22 cellular contexts compared by ENCODE assay signal in the genomic region with DNA sequence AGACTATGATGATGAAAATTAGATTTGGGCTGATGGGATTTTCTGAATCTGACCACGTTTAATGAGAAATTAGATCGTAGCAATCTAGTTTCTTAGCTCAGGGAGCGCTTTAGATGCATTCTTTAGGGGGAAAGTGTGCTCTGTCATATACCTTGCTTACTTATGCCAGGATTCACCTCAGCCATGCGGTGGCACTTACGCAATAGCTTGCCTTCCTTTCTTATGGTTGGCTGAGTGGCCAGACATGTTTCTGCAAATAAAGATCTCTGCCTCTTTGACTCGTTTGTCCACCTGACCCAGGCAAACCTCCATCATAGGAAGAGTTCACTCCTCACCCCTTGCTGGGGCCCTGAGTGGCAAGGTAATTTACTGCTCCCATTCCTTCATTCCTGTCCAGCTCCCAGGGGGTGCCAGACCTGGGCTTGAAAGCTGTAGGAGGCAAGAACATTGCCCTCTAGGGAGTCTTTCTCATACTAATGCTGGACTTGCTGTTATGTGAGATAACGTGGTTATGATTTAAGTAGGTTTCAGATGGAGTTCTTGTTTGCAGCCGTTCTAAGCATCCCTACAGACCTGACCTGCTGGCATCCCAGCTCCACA. TPM values are rescaled to one million over a fixed set of nuclear protein-coding genes. Genes with fewer than 3 reads are reported as not detected.
DNase-seq lines count a peak whose midpoint lies in the region; ATAC-seq and TF ChIP-seq lines count a peak whose summit lies in the region.
"Had no signal": no experiment of that assay in that cellular context is flagged by ENCODE, and none has a peak within 500 bp of the region (broad histone marks: within the 10 kb centered on the region; RNA-seq: fewer than 3 reads in every experiment).

No MANE protein-coding gene starts in this region.

- peak overlapping the region; percentile 19 for H4K91ac ChIP-seq in mesenchymal stem cell (ENCODE audit: low read length)

- H3K4me1 Mint-ChIP-seq in activated CD4-positive, alpha-beta memory T cell treated with anti-CD3 and anti-CD28 coated beads for 36 hours (ENCODE audit: low read depth), result peaks cover 53% of the 10 kb centered on the region
- H3K4me1 Mint-ChIP-seq in activated CD4-positive, alpha-beta memory T cell treated with anti-CD3 and anti-CD28 coated beads, Interleukin-2, amount 10 ng/mL, durations not matched to agents 7 days and 5 days, result peaks cover 30% of the 10 kb centered on the region
- H3K4me1 Mint-ChIP-seq in WTC11, result no peaks in the 10 kb centered on the region

- H3K14ac ChIP-seq in mesenchymal stem cell (ENCODE audit: low read length in 2 of 2), result no peak overlapping the region

- H3K36me3 ChIP-seq in mesenchymal stem cell (ENCODE audit: control insufficient read depth in 1 of 2, insufficient read depth in 2 of 2, low read depth in 1 of 2, low read length in 2 of 2), result no peaks in the 10 kb centered on the region
- H3K36me3 ChIP-seq: BLaER1 treated with 17β-estradiol and CSF1 and Interleukin-3, amounts not matched to agents 10 nM and 100 nM had no signal

- no peak overlapping the region for H2BK12ac ChIP-seq in mesenchymal stem cell (ENCODE audit: low read length in 2 of 2)

- H2AFZ ChIP-seq in mesenchymal stem cell (ENCODE audit: low read depth, low read length), result no peak overlapping the region

- intact Hi-C loops in activated CD4-positive, alpha-beta memory T cell treated with anti-CD3 and anti-CD28 coated beads for 36 hours (cut with micrococcal nuclease), result no loop called here

- CTCF ChIA-PET in activated CD4-positive, alpha-beta memory T cell treated with anti-CD3 and anti-CD28 coated beads for 36 hours (lab: Charles Lee), result interaction anchor here (1.7 to 1.9 kb wide), 2 partner anchors 12 to 74 kb away, joined by 4 to 8 read pairs; no protein-coding TSS in a partner anchor
- CTCF ChIA-PET in activated CD4-positive, alpha-beta memory T cell treated with anti-CD3 and anti-CD28 coated beads, Interleukin-2, amount 10 ng/mL, durations not matched to agents 7 days and 5 days (lab: Charles Lee), result no interaction called here
- CTCF ChIA-PET in WTC11 (lab: Charles Lee), result interaction anchor here (0.5 kb wide), 1 partner anchor 94 kb away, joined by 4 read pairs; no protein-coding TSS in a partner anchor

- H3K27me3 ChIP-seq in mesenchymal stem cell (ENCODE audit: control insufficient read depth in 1 of 2, insufficient read depth in 1 of 2, low read length in 2 of 2) (peaks cover 0 to 21% of the 10 kb centered on the region in 2 experiments), foreskin keratinocyte (peaks cover 19% of the 10 kb centered on the region)
- H3K27me3 ChIP-seq: BLaER1 treated with 17β-estradiol and CSF1 and Interleukin-3, amounts not matched to agents 10 nM and 100 nM had no signal

- POLR2A ChIA-PET in activated CD4-positive, alpha-beta memory T cell treated with anti-CD3 and anti-CD28 coated beads for 36 hours (lab: Charles Lee), result no interaction called here
- POLR2A ChIA-PET in activated CD4-positive, alpha-beta memory T cell treated with anti-CD3 and anti-CD28 coated beads, Interleukin-2, amount 10 ng/mL, durations not matched to agents 7 days and 5 days (lab: Charles Lee), result interaction anchor here (1.0 kb wide), 1 partner anchor 350 kb away, joined by 3 read pairs; no protein-coding TSS in a partner anchor
- POLR2A ChIA-PET in WTC11 (lab: Charles Lee), result no interaction called here

- H3K18ac ChIP-seq in mesenchymal stem cell (ENCODE audit: low read depth in 1 of 2, low read length in 2 of 2), result no peak overlapping the region

- no peak for TF ChIP-seq CTCF in WTC11 (IDR thresholded peaks at IDR 0.05)
- no peak for TF ChIP-seq CTCF in foreskin keratinocyte (conservative IDR thresholded peaks at IDR 0.05)

- no peak overlapping the region for H2BK15ac ChIP-seq in mesenchymal stem cell (ENCODE audit: low read depth, poor library complexity, severe bottlenecking)

- H4K8ac ChIP-seq in mesenchymal stem cell (ENCODE audit: low read length), result no peak overlapping the region

- DNase-seq in activated CD4-positive, alpha-beta memory T cell treated with anti-CD3 and anti-CD28 coated beads for 36 hours, result no peak
- DNase-seq in activated CD4-positive, alpha-beta memory T cell treated with anti-CD3 and anti-CD28 coated beads, Interleukin-2, amount 10 ng/mL, durations not matched to agents 7 days and 5 days, result no peak
- DNase-seq in WTC11 (ENCODE audit: low spot score) (no peak), mesenchymal stem cell (no peak), foreskin keratinocyte (no peak), NCI-H1436 (lab: John Stamatoyannopoulos, UW) (no peak)
- DNase-seq: DMS 273 treated with DMSO at 0.1 percent for 48 hours, GDM1, GOT3, MM.1S, NCI-H1105, NCI-H187, NCI-H345, NCI-H69, Right ventricle myocardium superior had no signal

- no peak overlapping the region for H3K4me3 ChIP-seq in mesenchymal stem cell (ENCODE audit: insufficient read depth in 1 of 2, low read depth in 1 of 2, low read length in 2 of 2)
- H3K4me3 ChIP-seq: A549; BLaER1 treated with 17β-estradiol and CSF1 and Interleukin-3, amounts not matched to agents 10 nM and 100 nM; GM12878; SK-N-MC had no signal

- H3K9me3 Mint-ChIP-seq in activated CD4-positive, alpha-beta memory T cell treated with anti-CD3 and anti-CD28 coated beads for 36 hours, result no peaks in the 10 kb centered on the region
- H3K9me3 Mint-ChIP-seq in activated CD4-positive, alpha-beta memory T cell treated with anti-CD3 and anti-CD28 coated beads, Interleukin-2, amount 10 ng/mL, durations not matched to agents 7 days and 5 days, result no peaks in the 10 kb centered on the region
- H3K9me3 Mint-ChIP-seq in WTC11, result peaks cover 8% of the 10 kb centered on the region

- no peak overlapping the region for H2BK5ac ChIP-seq in mesenchymal stem cell (ENCODE audit: low read depth, low read length, poor library complexity, severe bottlenecking)

- H3K4ac ChIP-seq in mesenchymal stem cell (ENCODE audit: low read depth in 1 of 2, low read length in 2 of 2), result no peak overlapping the region

- no peak overlapping the region for H3K4me3 Mint-ChIP-seq in activated CD4-positive, alpha-beta memory T cell treated with anti-CD3 and anti-CD28 coated beads for 36 hours
- H3K4me3 Mint-ChIP-seq in activated CD4-positive, alpha-beta memory T cell treated with anti-CD3 and anti-CD28 coated beads, Interleukin-2, amount 10 ng/mL, durations not matched to agents 7 days and 5 days, result no peak overlapping the region
- H3K4me3 Mint-ChIP-seq in WTC11, result no peak overlapping the region

- peaks cover 29% of the 10 kb centered on the region for H3K36me3 Mint-ChIP-seq in activated CD4-positive, alpha-beta memory T cell treated with anti-CD3 and anti-CD28 coated beads for 36 hours
- peaks cover 14% of the 10 kb centered on the region for H3K36me3 Mint-ChIP-seq in activated CD4-positive, alpha-beta memory T cell treated with anti-CD3 and anti-CD28 coated beads, Interleukin-2, amount 10 ng/mL, durations not matched to agents 7 days and 5 days (ENCODE audit: low read depth)
- H3K36me3 Mint-ChIP-seq in WTC11, result no peaks in the 10 kb centered on the region

- no peaks in the 10 kb centered on the region for H3K9me3 ChIP-seq in mesenchymal stem cell (ENCODE audit: control insufficient read depth, low read length)

- H3K4me1 ChIP-seq in mesenchymal stem cell (ENCODE audit: control insufficient read depth, insufficient read depth, low read depth, low read length) (no peaks in the 10 kb centered on the region), foreskin keratinocyte (no peaks in the 10 kb centered on the region)
- H3K4me1 ChIP-seq: A549 had no signal

- WGBS in mesenchymal stem cell, result 85% methylated on average over 8 of the region's 8 CpGs

- H2BK120ac ChIP-seq in mesenchymal stem cell (ENCODE audit: low read depth, low read length), result no peak overlapping the region

- no peak for TF ChIP-seq EP300 in Ishikawa (IDR thresholded peaks at IDR 0.05; ENCODE audit: borderline replicate concordance)

- H3K79me1 ChIP-seq in mesenchymal stem cell (replicated peaks; ENCODE audit: low read length, poor library complexity, severe bottlenecking), result no peaks in the 10 kb centered on the region

- no peak overlapping the region for H3K23ac ChIP-seq in mesenchymal stem cell (ENCODE audit: low read length in 2 of 2)

- no peaks in the 10 kb centered on the region for H3K27me3 Mint-ChIP-seq in activated CD4-positive, alpha-beta memory T cell treated with anti-CD3 and anti-CD28 coated beads for 36 hours
- no peaks in the 10 kb centered on the region for H3K27me3 Mint-ChIP-seq in activated CD4-positive, alpha-beta memory T cell treated with anti-CD3 and anti-CD28 coated beads, Interleukin-2, amount 10 ng/mL, durations not matched to agents 7 days and 5 days
- H3K27me3 Mint-ChIP-seq in WTC11 (ENCODE audit: low read depth), result no peaks in the 10 kb centered on the region

- no peak overlapping the region for H3K9ac ChIP-seq in mesenchymal stem cell (ENCODE audit: low read length)
- H3K9ac ChIP-seq: BLaER1 treated with 17β-estradiol and CSF1 and Interleukin-3, amounts not matched to agents 10 nM and 100 nM; KMS-11 had no signal

- no peak overlapping the region for H3K4me2 ChIP-seq in mesenchymal stem cell (ENCODE audit: low read length, poor library complexity, severe bottlenecking)
- H3K4me2 ChIP-seq: A549, KMS-11 had no signal

- H3K27ac Mint-ChIP-seq in activated CD4-positive, alpha-beta memory T cell treated with anti-CD3 and anti-CD28 coated beads for 36 hours, result peak overlapping the region; percentile 43
- no peak overlapping the region for H3K27ac Mint-ChIP-seq in activated CD4-positive, alpha-beta memory T cell treated with anti-CD3 and anti-CD28 coated beads, Interleukin-2, amount 10 ng/mL, durations not matched to agents 7 days and 5 days
- H3K27ac Mint-ChIP-seq in WTC11, result no peak overlapping the region

- ATAC-seq in WTC11, result no peak
- ATAC-seq in foreskin keratinocyte, result no peak
- ATAC-seq in HG03342 (IDR thresholded peaks at IDR 0.05; ENCODE audit: unreplicated experiment), result no peak
- ATAC-seq: A549, GM12878 had no signal

- no peak overlapping the region for H2AK5ac ChIP-seq in mesenchymal stem cell (ENCODE audit: low read length, severe bottlenecking)

- no peak overlapping the region for H3K27ac ChIP-seq in mesenchymal stem cell (ENCODE audit: low read length, poor library complexity, severe bottlenecking)
- no peak overlapping the region for H3K27ac ChIP-seq in foreskin keratinocyte
- H3K27ac ChIP-seq: A549; BLaER1 treated with 17β-estradiol and CSF1 and Interleukin-3, amounts not matched to agents 10 nM and 100 nM; KMS-11; SK-N-MC had no signal

- no peak for TF ChIP-seq RAD21 in Ishikawa (IDR thresholded peaks at IDR 0.05; ENCODE audit: low read depth)

RNA-seq across cellular contexts. Expression of a gene that starts 57.1 kb away (rescaled TPM):
- total RNA-seq in activated CD4-positive, alpha-beta memory T cell treated with anti-CD3 and anti-CD28 coated beads for 36 hours, result 10 to 100 TPM; 38.9 to 40.2 TPM
- 1 to 10 TPM; 7.3 to 8.4 TPM for total RNA-seq in activated CD4-positive, alpha-beta memory T cell treated with anti-CD3 and anti-CD28 coated beads, Interleukin-2, amount 10 ng/mL, durations not matched to agents 7 days and 5 days
- total RNA-seq in WTC11 (2021) (0.55 to 0.96 TPM (median 0.80 TPM) in 3 replicates), foreskin keratinocyte (0.04 and 0.07 TPM in 2 replicates)
- 0.43 TPM for polyA plus RNA-seq in mesenchymal stem cell (2013, experiment 1 of 2)
- polyA plus RNA-seq in mesenchymal stem cell (2013, experiment 2 of 2), result 0.44 TPM
- polyA plus RNA-seq in foreskin keratinocyte, result 0.10 and 0.16 TPM in 2 replicates

RNA-seq across cellular contexts. Expression of a gene that starts 59.6 kb away (rescaled TPM):
- 10 to 100 TPM; 13.0 to 16.0 TPM for total RNA-seq in activated CD4-positive, alpha-beta memory T cell treated with anti-CD3 and anti-CD28 coated beads for 36 hours
- 10 to 100 TPM; 12.3 to 12.9 TPM for total RNA-seq in activated CD4-positive, alpha-beta memory T cell treated with anti-CD3 and anti-CD28 coated beads, Interleukin-2, amount 10 ng/mL, durations not matched to agents 7 days and 5 days
- total RNA-seq in WTC11 (2021) (5.7 to 9.9 TPM (median 7.0 TPM) in 3 replicates), foreskin keratinocyte (8.9 and 11.8 TPM in 2 replicates)
- 11.3 TPM for polyA plus RNA-seq in mesenchymal stem cell (2013, experiment 1 of 2)
- 8.1 TPM for polyA plus RNA-seq in mesenchymal stem cell (2013, experiment 2 of 2)
- polyA plus RNA-seq in foreskin keratinocyte, result 7.8 and 9.0 TPM in 2 replicates

Comparison
In these comparisons a context has a peak if more than half of its experiments do, and no peak if none do; other contexts are left out.
1. RNA of a gene that starts 57.1 kb away (total RNA-seq): 38.9 to 40.2 TPM in activated CD4-positive, alpha-beta memory T cell treated with anti-CD3 and anti-CD28 coated beads for 36 hours; 7.3 to 8.4 TPM in activated CD4-positive, alpha-beta memory T cell treated with anti-CD3 and anti-CD28 coated beads, Interleukin-2, amount 10 ng/mL, durations not matched to agents 7 days and 5 days, 0.55 to 0.96 TPM in WTC11 and 0.04 to 0.07 TPM in foreskin keratinocyte; every median in the first group is over 4 times any median in the second.